28 cellular contexts compared by ENCODE assay signal in genomic region chrX:129631850-129632249, GRCh38.
"Had no signal": no experiment of that assay in that cellular context is flagged by ENCODE, and none has a peak within 500 bp of the region (broad histone marks: within the 10 kb centered on the region; RNA-seq: fewer than 3 reads in every experiment).

No MANE protein-coding gene starts in this region.

- H3K36me3 ChIP-seq: ovary, right lobe of liver, upper lobe of left lung had no signal

- H3K4me3 ChIP-seq: ovary, right lobe of liver, upper lobe of left lung had no signal

- ATAC-seq: activated CD8-positive, alpha-beta memory T cell treated with anti-CD3 and anti-CD28 coated beads, Interleukin-2, amount 10 ng/mL, durations not matched to agents 7 days and 5 days; activated CD8-positive, alpha-beta T cell treated with anti-CD3 and anti-CD28 coated beads, Interleukin-2, amount 10 ng/mL, durations not matched to agents 7 days and 5 days; activated naive CD8-positive, alpha-beta T cell treated with anti-CD3 and anti-CD28 coated beads, Interleukin-2, amount 50 U/mL, for 24 hours; left colon; right lobe of liver; stimulated activated memory B cell treated with anti-CD40 and anti-IgM and Interleukin-4, amounts not matched to agents 10 μg/mL and 1 μg/mL and 100 μg/mL, for 72 hours; stimulated activated naive CD8-positive, alpha-beta T cell treated with anti-CD3 and anti-CD28 coated beads, Interleukin-15, amount 100 ng/mL, for 72 hours; WTC11 had no signal

- H3K4me1 Mint-ChIP-seq: activated CD8-positive, alpha-beta memory T cell treated with anti-CD3 and anti-CD28 coated beads, Interleukin-2, amount 10 ng/mL, durations not matched to agents 7 days and 5 days; activated naive CD4-positive, alpha-beta T cell treated with anti-CD3 and anti-CD28 coated beads, Interleukin-2, amount 50 U/mL, for 24 hours; activated naive CD8-positive, alpha-beta T cell treated with anti-CD3 and anti-CD28 coated beads, Interleukin-2, amount 50 U/mL, for 24 hours; mesothelial cell of epicardium; naive B cell; nephron progenitor cell; stimulated activated memory B cell treated with anti-CD40 and anti-IgM and Interleukin-4, amounts not matched to agents 10 μg/mL and 1 μg/mL and 100 μg/mL, for 72 hours; stimulated activated naive CD8-positive, alpha-beta T cell treated with anti-CD3 and anti-CD28 coated beads, Interleukin-15, amount 100 ng/mL, for 72 hours had no signal

- H3K27ac Mint-ChIP-seq: activated CD8-positive, alpha-beta memory T cell treated with anti-CD3 and anti-CD28 coated beads, Interleukin-2, amount 10 ng/mL, durations not matched to agents 7 days and 5 days; activated CD8-positive, alpha-beta T cell treated with anti-CD3 and anti-CD28 coated beads, Interleukin-2, amount 10 ng/mL, durations not matched to agents 7 days and 5 days; activated naive CD4-positive, alpha-beta T cell treated with anti-CD3 and anti-CD28 coated beads, Interleukin-2, amount 50 U/mL, for 24 hours; activated naive CD8-positive, alpha-beta T cell treated with anti-CD3 and anti-CD28 coated beads, Interleukin-2, amount 50 U/mL, for 24 hours; activated T-helper 2 cell treated with anti-CD3 and anti-CD28 coated beads, Interferon-gamma antibody, Interleukin-2, Interleukin-4, amounts not matched to agents 10 μg/mL and 5 μg/mL and 100 μg/mL, durations not matched to agents 14 hours and 24 hours and 36 hours; mesothelial cell of epicardium; nephron progenitor cell; progenitor cell of endocrine pancreas; stimulated activated memory B cell treated with anti-CD40 and anti-IgM and Interleukin-4, amounts not matched to agents 10 μg/mL and 1 μg/mL and 100 μg/mL, for 72 hours; WTC11 had no signal

- H3K27ac ChIP-seq: ovary, right lobe of liver, upper lobe of left lung had no signal

- H3K9me3 Mint-ChIP-seq: activated naive CD4-positive, alpha-beta T cell treated with anti-CD3 and anti-CD28 coated beads, Interleukin-2, amount 50 U/mL, for 24 hours; activated naive CD8-positive, alpha-beta T cell treated with anti-CD3 and anti-CD28 coated beads, Interleukin-2, amount 50 U/mL, for 24 hours; activated T-helper 2 cell treated with anti-CD3 and anti-CD28 coated beads, Interferon-gamma antibody, Interleukin-2, Interleukin-4, amounts not matched to agents 10 μg/mL and 5 μg/mL and 100 μg/mL, durations not matched to agents 14 hours and 24 hours and 36 hours; naive B cell; stimulated activated memory B cell treated with anti-CD40 and anti-IgM and Interleukin-4, amounts not matched to agents 10 μg/mL and 1 μg/mL and 100 μg/mL, for 72 hours; stimulated activated naive CD8-positive, alpha-beta T cell treated with anti-CD3 and anti-CD28 coated beads, Interleukin-15, amount 100 ng/mL, for 72 hours; WTC11 had no signal

- H3K36me3 Mint-ChIP-seq: activated CD8-positive, alpha-beta memory T cell treated with anti-CD3 and anti-CD28 coated beads, Interleukin-2, amount 10 ng/mL, durations not matched to agents 7 days and 5 days; activated naive CD4-positive, alpha-beta T cell treated with anti-CD3 and anti-CD28 coated beads, Interleukin-2, amount 50 U/mL, for 24 hours; mesothelial cell of epicardium; naive B cell; stimulated activated memory B cell treated with anti-CD40 and anti-IgM and Interleukin-4, amounts not matched to agents 10 μg/mL and 1 μg/mL and 100 μg/mL, for 72 hours; WTC11 had no signal

- H3K4me1 ChIP-seq: right lobe of liver, upper lobe of left lung had no signal

- H3K4me3 Mint-ChIP-seq: activated CD8-positive, alpha-beta memory T cell treated with anti-CD3 and anti-CD28 coated beads, Interleukin-2, amount 10 ng/mL, durations not matched to agents 7 days and 5 days; activated CD8-positive, alpha-beta T cell treated with anti-CD3 and anti-CD28 coated beads, Interleukin-2, amount 10 ng/mL, durations not matched to agents 7 days and 5 days; activated naive CD4-positive, alpha-beta T cell treated with anti-CD3 and anti-CD28 coated beads, Interleukin-2, amount 50 U/mL, for 24 hours; activated naive CD8-positive, alpha-beta T cell treated with anti-CD3 and anti-CD28 coated beads, Interleukin-2, amount 50 U/mL, for 24 hours; mesothelial cell of epicardium; naive B cell; nephron progenitor cell; stimulated activated memory B cell treated with anti-CD40 and anti-IgM and Interleukin-4, amounts not matched to agents 10 μg/mL and 1 μg/mL and 100 μg/mL, for 72 hours; stimulated activated naive CD8-positive, alpha-beta T cell treated with anti-CD3 and anti-CD28 coated beads, Interleukin-15, amount 100 ng/mL, for 72 hours; WTC11 had no signal

- H3K27me3 Mint-ChIP-seq: activated CD8-positive, alpha-beta memory T cell treated with anti-CD3 and anti-CD28 coated beads, Interleukin-2, amount 10 ng/mL, durations not matched to agents 7 days and 5 days; activated naive CD4-positive, alpha-beta T cell treated with anti-CD3 and anti-CD28 coated beads, Interleukin-2, amount 50 U/mL, for 24 hours; activated naive CD8-positive, alpha-beta T cell treated with anti-CD3 and anti-CD28 coated beads, Interleukin-2, amount 50 U/mL, for 24 hours; naive B cell; progenitor cell of endocrine pancreas; stimulated activated naive CD8-positive, alpha-beta T cell treated with anti-CD3 and anti-CD28 coated beads, Interleukin-15, amount 100 ng/mL, for 72 hours had no signal

- H3K9me3 ChIP-seq: ovary, right lobe of liver, upper lobe of left lung had no signal

- DNase-seq: activated CD4-positive, alpha-beta T cell treated with anti-CD3 and anti-CD28 coated beads for 1 hour; activated CD8-positive, alpha-beta memory T cell treated with anti-CD3 and anti-CD28 coated beads, Interleukin-2, amount 10 ng/mL, durations not matched to agents 7 days and 5 days; activated CD8-positive, alpha-beta T cell treated with anti-CD3 and anti-CD28 coated beads, Interleukin-2, amount 10 ng/mL, durations not matched to agents 7 days and 5 days; activated naive CD8-positive, alpha-beta T cell treated with anti-CD3 and anti-CD28 coated beads, Interleukin-2, amount 50 U/mL, for 24 hours; activated T-cell treated with anti-CD3 and anti-CD28 coated beads, Interleukin-2, amount 50 U/mL, for 48 hours; effector CD8-positive, alpha-beta T cell; head of caudate nucleus; hippocampal formation; kidney; left colon; mammary epithelial cell; naive B cell; nephron progenitor cell; ovary; right lobe of liver; small intestine; stimulated activated CD4-positive, alpha-beta T cell treated with anti-CD3 and anti-CD28 coated beads, Interleukin-4, amount 100 ng/mL, for 4 hours; stimulated activated CD8-positive, alpha-beta memory T cell treated with anti-CD3 and anti-CD28 coated beads, Interleukin-4, amount 100 ng/mL, for 48 hours; stimulated activated naive CD8-positive, alpha-beta T cell treated with anti-CD3 and anti-CD28 coated beads, Interleukin-15, amount 100 ng/mL, for 72 hours; substantia nigra; T-helper 2 cell; upper lobe of left lung had no signal

- H3K27me3 ChIP-seq: ovary, right lobe of liver, upper lobe of left lung had no signal
